ENCODE assay signal across 1 cellular context in genomic region chr3:12759097-12759679, GRCh38.
TF ChIP-seq lines count a peak whose summit lies in the region.

Gene TMEM40 (minus strand): TSS chr3:12759259. CDS start chr3:12749832, 9,427 bp downstream.

TF ChIP-seq in GM23338, 12 proteins besides CTCF, POLR2A, EP300 and RAD21 (continued from another document):
- TF ChIP-seq EZH2 (IDR thresholded peaks at IDR 0.05; ENCODE audit: low read depth, unreplicated experiment) (no peak), ZNF114 (CRISPR knock-in tag; IDR thresholded peaks at IDR 0.05) (no peak), REST (IDR thresholded peaks at IDR 0.05; ENCODE audit: unreplicated experiment) (no peak), EZH2phosphoT487 (IDR thresholded peaks at IDR 0.05; ENCODE audit: unreplicated experiment) (no peak), JUNB (IDR thresholded peaks at IDR 0.05; ENCODE audit: unreplicated experiment) (no peak), ZNF331 (CRISPR knock-in tag; IDR thresholded peaks at IDR 0.05; ENCODE audit: low read depth) (no peak), NANOG (IDR thresholded peaks at IDR 0.05; ENCODE audit: borderline replicate concordance) (no peak), STAT1 (IDR thresholded peaks at IDR 0.05; ENCODE audit: unreplicated experiment) (no peak), ETS1 (IDR thresholded peaks at IDR 0.05) (no peak)
